In the genomic region with DNA sequence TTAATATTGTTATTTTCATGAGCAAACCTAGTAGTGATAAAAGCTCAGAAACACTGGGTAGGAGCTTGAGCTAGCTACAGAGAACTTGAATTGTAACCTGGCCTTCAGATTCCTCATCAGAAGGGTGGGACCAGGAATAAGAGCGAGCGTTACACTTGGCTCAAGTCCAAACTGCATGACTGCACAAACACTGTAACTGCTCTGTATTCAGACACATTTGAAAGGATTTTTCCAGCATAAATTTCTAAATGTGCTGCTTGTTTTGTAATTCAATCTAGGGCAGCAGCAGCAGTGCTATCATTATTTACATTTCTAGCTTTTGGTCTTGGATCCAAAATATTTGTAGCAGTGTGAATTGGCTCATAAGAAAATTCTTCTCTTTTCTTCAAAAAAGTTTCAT, we compare ENCODE assay signal across 11 cellular contexts.
DNase-seq lines count a peak whose midpoint lies in the region; ATAC-seq and TF ChIP-seq lines count a peak whose summit lies in the region.
"Had no signal": no experiment of that assay in that cellular context is flagged by ENCODE, and none has a peak within 500 bp of the region (broad histone marks: within the 10 kb centered on the region; RNA-seq: fewer than 3 reads in every experiment).

No MANE protein-coding gene starts in this region.

- no peaks in the 10 kb centered on the region for H3K36me3 ChIP-seq in testis (ENCODE audit: low read depth, missing control alignments)

- no peak for TF ChIP-seq POLR2A in testis (IDR thresholded peaks at IDR 0.05)

- DNase-seq in NOMO-1 treated with DMSO at 0.1 percent for 48 hours (lab: John Stamatoyannopoulos, UW; ENCODE audit: unreplicated experiment): peak; percentile 17
- no peak for DNase-seq in NOMO-1 treated with dmso at 0.1 percent for 144 hours (lab: John Stamatoyannopoulos, UW; ENCODE audit: unreplicated experiment)
- DNase-seq in NCI-H748 treated with DMSO at 0.1 percent for 48 hours (lab: John Stamatoyannopoulos, UW): peak; percentile 82
- peak; percentile 61 for DNase-seq in testis
- DNase-seq in HFFc6: no peak
- DNase-seq: activated CD4-positive, alpha-beta T cell treated with anti-CD3 and anti-CD28 coated beads for 4 hours; natural killer cell; stimulated activated CD4-positive, alpha-beta T cell treated with anti-CD3 and anti-CD28 coated beads, Interleukin-4, amount 100 ng/mL, for 4 hours had no signal

- no peaks in the 10 kb centered on the region for H3K9me3 ChIP-seq in testis

- peaks cover 8% of the 10 kb centered on the region for H3K4me1 ChIP-seq in testis

- H3K4me3 Mint-ChIP-seq in HFFc6: no peak overlapping the region
- H3K4me3 Mint-ChIP-seq: natural killer cell had no signal

- ATAC-seq in esophagus mucosa (peak; percentile 71), HG02678 (IDR thresholded peaks at IDR 0.05; ENCODE audit: unreplicated experiment) (no peak), HG02610 (IDR thresholded peaks at IDR 0.05; ENCODE audit: unreplicated experiment) (no peak)
- ATAC-seq: natural killer cell had no signal

- no peak overlapping the region for H3K27ac Mint-ChIP-seq in HFFc6
- H3K27ac Mint-ChIP-seq: natural killer cell had no signal

- no peaks in the 10 kb centered on the region; the same call in 1 of the 2 replicates for H3K27me3 Mint-ChIP-seq in HFFc6 (ENCODE audit: insufficient read depth)

- H3K27ac ChIP-seq in testis: no peak overlapping the region

- no peaks in the 10 kb centered on the region for H3K4me1 Mint-ChIP-seq in HFFc6 (ENCODE audit: low read depth)
- H3K4me1 Mint-ChIP-seq: natural killer cell had no signal

- H3K36me3 Mint-ChIP-seq in HFFc6 (ENCODE audit: low read depth): no peaks in the 10 kb centered on the region
- H3K36me3 Mint-ChIP-seq: natural killer cell had no signal

- H3K4me3 ChIP-seq in testis: no peak overlapping the region

- TF ChIP-seq CTCF in testis (IDR thresholded peaks at IDR 0.05): no peak
- TF ChIP-seq CTCF in HFFc6 (IDR thresholded peaks at IDR 0.05): no peak

- intact Hi-C loops in testis (cut with DNase I; ENCODE audit: low total_unique reads): no loop called here

- H3K9me3 Mint-ChIP-seq in HFFc6: peaks cover 33% of the 10 kb centered on the region

- no peaks in the 10 kb centered on the region for H3K27me3 ChIP-seq in testis

- WGBS in testis, 2 donors: 23 to 57% methylated on average over 2 of the region's 2 CpGs

Comparison
In these comparisons a context has a peak if more than half of its experiments do, and no peak if none do; other contexts are left out.
1. DNase-seq: peak in NOMO-1 treated with DMSO at 0.1 percent for 48 hours (single experiment), NCI-H748 treated with DMSO at 0.1 percent for 48 hours (single experiment) and testis (single experiment); none in NOMO-1 treated with dmso at 0.1 percent for 144 hours (single experiment) and HFFc6 (single experiment).